In the genomic region with DNA sequence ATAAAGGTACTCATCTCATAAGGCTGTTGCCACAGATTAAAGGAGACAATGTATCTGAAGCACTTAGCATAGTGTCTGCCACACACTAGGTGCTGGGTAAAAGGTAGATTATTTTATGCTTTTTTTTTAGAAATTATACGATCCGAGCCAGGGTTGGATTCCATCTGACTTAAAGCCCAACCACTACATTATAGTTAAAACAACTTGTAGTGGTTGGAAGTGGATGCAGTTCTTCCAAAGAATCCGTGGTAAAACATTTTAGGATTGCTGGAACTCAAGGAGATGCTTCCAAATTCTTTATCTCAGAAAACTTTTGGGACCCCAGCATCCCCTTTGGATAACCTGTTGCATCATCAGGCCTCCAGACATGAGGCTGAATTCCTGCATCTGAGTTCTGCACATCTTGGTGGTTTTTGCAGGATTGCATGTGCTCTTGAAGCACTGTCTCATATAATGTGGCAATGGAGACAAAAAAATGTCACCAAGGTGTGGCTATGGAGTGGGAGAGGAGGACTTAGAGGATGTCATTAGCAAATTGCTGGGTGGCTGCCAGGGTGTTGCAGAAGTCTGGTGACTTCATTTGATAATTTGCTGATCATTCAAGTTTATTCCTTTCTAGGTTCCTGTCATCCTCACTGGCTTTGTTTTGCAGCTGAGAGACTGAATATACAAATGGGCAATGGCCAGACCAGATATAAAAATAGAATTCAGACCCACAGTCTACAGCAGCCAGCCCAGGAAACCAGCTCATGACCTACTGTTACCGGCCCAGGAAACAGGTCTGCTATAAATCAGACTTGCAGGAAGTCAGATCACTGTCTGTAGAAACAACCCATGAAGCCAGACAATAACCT, we compare ENCODE assay signal across 9 cellular contexts.
DNase-seq lines count a peak whose midpoint lies in the region; ATAC-seq and TF ChIP-seq lines count a peak whose summit lies in the region.
"Had no signal": no experiment of that assay in that cellular context is flagged by ENCODE, and none has a peak within 500 bp of the region (broad histone marks: within the 10 kb centered on the region; RNA-seq: fewer than 3 reads in every experiment).

No MANE protein-coding gene starts in this region.

- intact Hi-C loops in CD14-positive monocyte (cut with micrococcal nuclease): no loop called here
- intact Hi-C loops in body of pancreas (cut with DNase I): no loop called here

- H3K4me3 ChIP-seq in body of pancreas: no peak overlapping the region

- peaks cover 37% of the 10 kb centered on the region for H3K4me1 Mint-ChIP-seq in CD14-positive monocyte

- ATAC-seq in GM19468 (IDR thresholded peaks at IDR 0.05; ENCODE audit: extremely low read depth, unreplicated experiment): peak; percentile 42
- ATAC-seq in body of pancreas: no peak
- no peak for ATAC-seq in HG03565 (IDR thresholded peaks at IDR 0.05; ENCODE audit: unreplicated experiment)
- ATAC-seq in GM21381 (IDR thresholded peaks at IDR 0.05; ENCODE audit: unreplicated experiment): no peak

- no peaks in the 10 kb centered on the region for H3K4me1 ChIP-seq in body of pancreas

- DNase-seq in CD14-positive monocyte (ENCODE audit: low spot score): no peak
- DNase-seq in KG1 (lab: John Stamatoyannopoulos, UW): peak; percentile 63
- DNase-seq in body of pancreas: peak in 3 of 4 donors; percentile 25 to 54 (median 28)
- DNase-seq in activated CD4-positive, CD25-positive, alpha-beta regulatory T cell treated with anti-CD3 and anti-CD28 coated beads, Interleukin-2, amount 50 U/mL, for 72 hours: no peak
- DNase-seq in stimulated activated CD4-positive, alpha-beta T cell treated with anti-CD3 and anti-CD28 coated beads, Interleukin-4, amount 100 ng/mL, for 4 hours: no peak
- DNase-seq: NCI-H526 had no signal

- H3K9me3 ChIP-seq in body of pancreas: no peaks in the 10 kb centered on the region

- H3K9me3 Mint-ChIP-seq in CD14-positive monocyte: peaks cover 0 to 5% (median 0%) of the 10 kb centered on the region in 7 donors

- no peaks in the 10 kb centered on the region for H3K36me3 ChIP-seq in body of pancreas (replicated peaks in 1 of 2; ENCODE audit: insufficient read depth in 1 of 2, low read depth in 2 of 2)

- peak overlapping the region in 4 of 7 donors; percentile 0 to 73 (median 26) for H3K27ac Mint-ChIP-seq in CD14-positive monocyte

- TF ChIP-seq POLR2A in body of pancreas (IDR thresholded peaks at IDR 0.05): no peak

- WGBS in body of pancreas, 2 donors: 21 to 28% methylated on average over 4 of the region's 4 CpGs

- TF ChIP-seq CTCF in CD14-positive monocyte (IDR thresholded peaks at IDR 0.05): no peak
- no peak for TF ChIP-seq CTCF in body of pancreas (IDR thresholded peaks at IDR 0.05)

- no peak overlapping the region for H3K4me3 Mint-ChIP-seq in CD14-positive monocyte

- no peaks in the 10 kb centered on the region for H3K27me3 Mint-ChIP-seq in CD14-positive monocyte (ENCODE audit: low read depth in 3 of 3)

- no peak overlapping the region for H3K27ac ChIP-seq in body of pancreas

- H3K36me3 Mint-ChIP-seq in CD14-positive monocyte: no peaks in the 10 kb centered on the region

- H3K27me3 ChIP-seq in body of pancreas: no peaks in the 10 kb centered on the region

Comparison
In these comparisons a context has a peak if more than half of its experiments do, and no peak if none do; other contexts are left out.
1. DNase-seq: peak in KG1 (single experiment) and body of pancreas (3 of 4); none in CD14-positive monocyte (single experiment), activated CD4-positive, CD25-positive, alpha-beta regulatory T cell treated with anti-CD3 and anti-CD28 coated beads, Interleukin-2, amount 50 U/mL, for 72 hours (single experiment) and stimulated activated CD4-positive, alpha-beta T cell treated with anti-CD3 and anti-CD28 coated beads, Interleukin-4, amount 100 ng/mL, for 4 hours (0 of 2).